In genomic region chrX:53683556-53684414, GRCh38 we compare ENCODE assay signal across 8 cellular contexts. TPM values are rescaled to one million over a fixed set of nuclear protein-coding genes. Genes with fewer than 3 reads are reported as not detected.
A peak's percentile ranks its signal among the peaks of the same experiment; 100 is the strongest.
DNase-seq lines count a peak whose midpoint lies in the region; ATAC-seq and TF ChIP-seq lines count a peak whose summit lies in the region.

No MANE protein-coding gene starts in this region.

- H3K4me2 ChIP-seq in osteoblast (ENCODE audit: insufficient read depth, low read length) = peak overlapping the region; percentile 62

- no peaks in the 10 kb centered on the region for H3K9me3 ChIP-seq in osteoblast (ENCODE audit: low read depth, low read length)
- H3K9me3 ChIP-seq in thoracic aorta = no peaks in the 10 kb centered on the region

- TF ChIP-seq CTCF in GM10266 (IDR thresholded peaks at IDR 0.05; ENCODE audit: control insufficient read depth, insufficient read depth, low read depth, missing control alignments) (peak; percentile 14), osteoblast (IDR thresholded peaks at IDR 0.05; ENCODE audit: extremely low read depth, low read depth, low read length) (no peak), thoracic aorta (IDR thresholded peaks at IDR 0.05) (no peak)

- DNase-seq in GM10266 (ENCODE audit: extremely low spot score) = peak; percentile 81
- DNase-seq in NCI-H1105 treated with DMSO at 0.1 percent for 48 hours (lab: John Stamatoyannopoulos, UW) = peak; percentile 97
- DNase-seq in SKM-1 treated with dmso at 0.1 percent for 144 hours (lab: John Stamatoyannopoulos, UW; ENCODE audit: unreplicated experiment) = peak; percentile 92
- peak; percentile 83 for DNase-seq in activated naive CD8-positive, alpha-beta T cell treated with anti-CD3 and anti-CD28 coated beads, Interleukin-2, amount 10 ng/mL, durations not matched to agents 7 days and 5 days
- peak; percentile 83 to 97 (median 93) for DNase-seq in head of caudate nucleus
- DNase-seq in osteoblast (ENCODE audit: insufficient read length, low spot score, missing footprints) = peak; percentile 87
- DNase-seq in thoracic aorta (ENCODE audit: low spot score) = peak; percentile 76

- peak; percentile 62 for ATAC-seq in HG02678 (IDR thresholded peaks at IDR 0.05; ENCODE audit: unreplicated experiment)
- ATAC-seq in activated naive CD8-positive, alpha-beta T cell treated with anti-CD3 and anti-CD28 coated beads, Interleukin-2, amount 10 ng/mL, durations not matched to agents 7 days and 5 days (ENCODE audit: low read depth) = peak; percentile 72
- ATAC-seq in thoracic aorta (ENCODE audit: insufficient number of reproducible peaks, low FRiP score, low read depth) = peak; percentile 95

- POLR2A ChIA-PET in activated naive CD8-positive, alpha-beta T cell treated with anti-CD3 and anti-CD28 coated beads, Interleukin-2, amount 10 ng/mL, durations not matched to agents 7 days and 5 days (lab: Charles Lee) = interaction anchor here (0.6 to 5.9 kb wide), 9 partner anchors 8 to 359 kb away, joined by 3 to 156 read pairs (median 4); partner anchors contain the start of genes RIBC1 and SMC1A

- H3K4me3 ChIP-seq in osteoblast (ENCODE audit: insufficient read depth, low read length) = peak overlapping the region; percentile 83
- peak overlapping the region; percentile 81 for H3K4me3 ChIP-seq in thoracic aorta

- H4K20me1 ChIP-seq in osteoblast (ENCODE audit: insufficient read depth, low read length) = no peaks in the 10 kb centered on the region

- peaks cover 47% of the 10 kb centered on the region for H3K79me2 ChIP-seq in osteoblast (ENCODE audit: insufficient read depth, low read length)

- no peaks in the 10 kb centered on the region for H3K27me3 Mint-ChIP-seq in activated naive CD8-positive, alpha-beta T cell treated with anti-CD3 and anti-CD28 coated beads, Interleukin-2, amount 10 ng/mL, durations not matched to agents 7 days and 5 days

- H3K36me3 ChIP-seq in osteoblast (ENCODE audit: insufficient read depth, low read length) (peaks cover 11% of the 10 kb centered on the region), thoracic aorta (no peaks in the 10 kb centered on the region)

- H3K27ac ChIP-seq in osteoblast (ENCODE audit: low read depth, low read length) (peak overlapping the region; percentile 89), thoracic aorta (peak overlapping the region; percentile 85 to 93)

- peaks cover 24% of the 10 kb centered on the region for H3K4me1 Mint-ChIP-seq in activated naive CD8-positive, alpha-beta T cell treated with anti-CD3 and anti-CD28 coated beads, Interleukin-2, amount 10 ng/mL, durations not matched to agents 7 days and 5 days

- intact Hi-C loops in head of caudate nucleus (cut with DNase I) = no loop called here

- H3K36me3 Mint-ChIP-seq in activated naive CD8-positive, alpha-beta T cell treated with anti-CD3 and anti-CD28 coated beads, Interleukin-2, amount 10 ng/mL, durations not matched to agents 7 days and 5 days = peaks cover 21% of the 10 kb centered on the region

- no peaks in the 10 kb centered on the region for H3K27me3 ChIP-seq in osteoblast (ENCODE audit: insufficient read depth, low read length)
- H3K27me3 ChIP-seq in thoracic aorta (replicated peaks; ENCODE audit: insufficient read depth) = no peaks in the 10 kb centered on the region

- H3K27ac Mint-ChIP-seq in activated naive CD8-positive, alpha-beta T cell treated with anti-CD3 and anti-CD28 coated beads, Interleukin-2, amount 10 ng/mL, durations not matched to agents 7 days and 5 days = peak overlapping the region; percentile 97

- H3K4me3 Mint-ChIP-seq in activated naive CD8-positive, alpha-beta T cell treated with anti-CD3 and anti-CD28 coated beads, Interleukin-2, amount 10 ng/mL, durations not matched to agents 7 days and 5 days = peak overlapping the region; percentile 89

- H3K4me1 ChIP-seq in osteoblast (ENCODE audit: insufficient read depth, low read length) (peaks cover 3% of the 10 kb centered on the region), thoracic aorta (ENCODE audit: control insufficient read depth in 1 of 2, low read depth in 2 of 2) (peaks cover 8 to 10% of the 10 kb centered on the region in 2 donors)

- no peaks in the 10 kb centered on the region for H3K9me3 Mint-ChIP-seq in activated naive CD8-positive, alpha-beta T cell treated with anti-CD3 and anti-CD28 coated beads, Interleukin-2, amount 10 ng/mL, durations not matched to agents 7 days and 5 days

- H2AFZ ChIP-seq in osteoblast (ENCODE audit: low read length) = peak overlapping the region; percentile 66

RNA-seq across cellular contexts. Expression of gene HUWE1, which starts 2.7 kb away (rescaled TPM):
- total RNA-seq in activated naive CD8-positive, alpha-beta T cell treated with anti-CD3 and anti-CD28 coated beads, Interleukin-2, amount 10 ng/mL, durations not matched to agents 7 days and 5 days = 100 to 1,000 TPM; 219 to 225 TPM
- total RNA-seq in osteoblast (108 and 116 TPM in 2 replicates), thoracic aorta (100 to 1,000 TPM; 102 to 169 TPM)

Comparison
In these comparisons a context has a peak if more than half of its experiments do, and no peak if none do; other contexts are left out.
1. Peak in every context shown above with its lines: DNase-seq, ATAC-seq, H3K4me3 ChIP-seq and H3K27ac ChIP-seq.